In the genomic region with DNA sequence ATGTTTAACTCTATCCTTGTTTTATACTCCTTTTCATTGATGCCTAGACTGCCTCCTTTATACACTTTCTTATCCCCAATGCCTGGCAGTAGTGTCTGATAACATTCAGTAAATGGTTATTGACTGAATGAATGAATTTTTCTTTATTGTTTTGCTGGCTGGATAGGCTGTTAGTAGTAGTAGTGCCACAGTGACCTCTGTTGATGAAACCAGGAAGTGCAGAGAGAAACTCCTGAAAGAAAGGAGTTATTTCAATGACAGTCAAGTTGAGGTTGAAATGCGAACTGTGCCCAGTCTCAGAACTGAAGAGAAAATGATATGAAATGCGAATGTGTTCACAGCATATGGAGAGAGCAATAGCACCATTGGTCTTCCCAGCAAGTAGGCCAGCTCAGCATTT, we compare ENCODE assay signal across 1 cellular context.
TF ChIP-seq lines count a peak whose summit lies in the region.

No MANE protein-coding gene starts in this region.

TF ChIP-seq in HCT116, 20 proteins besides CTCF, POLR2A, EP300 and RAD21 (continued from another document):
- TF ChIP-seq, protein P1, sequence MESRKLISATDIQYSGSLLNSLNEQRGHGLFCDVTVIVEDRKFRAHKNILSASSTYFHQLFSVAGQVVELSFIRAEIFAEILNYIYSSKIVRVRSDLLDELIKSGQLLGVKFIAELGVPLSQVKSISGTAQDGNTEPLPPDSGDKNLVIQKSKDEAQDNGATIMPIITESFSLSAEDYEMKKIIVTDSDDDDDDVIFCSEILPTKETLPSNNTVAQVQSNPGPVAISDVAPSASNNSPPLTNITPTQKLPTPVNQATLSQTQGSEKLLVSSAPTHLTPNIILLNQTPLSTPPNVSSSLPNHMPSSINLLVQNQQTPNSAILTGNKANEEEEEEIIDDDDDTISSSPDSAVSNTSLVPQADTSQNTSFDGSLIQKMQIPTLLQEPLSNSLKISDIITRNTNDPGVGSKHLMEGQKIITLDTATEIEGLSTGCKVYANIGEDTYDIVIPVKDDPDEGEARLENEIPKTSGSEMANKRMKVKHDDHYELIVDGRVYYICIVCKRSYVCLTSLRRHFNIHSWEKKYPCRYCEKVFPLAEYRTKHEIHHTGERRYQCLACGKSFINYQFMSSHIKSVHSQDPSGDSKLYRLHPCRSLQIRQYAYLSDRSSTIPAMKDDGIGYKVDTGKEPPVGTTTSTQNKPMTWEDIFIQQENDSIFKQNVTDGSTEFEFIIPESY (IDR thresholded peaks at IDR 0.05; ENCODE audit: extremely low read depth, insufficient replicate concordance, low read length), result no peak
- TF ChIP-seq ELF1 (IDR thresholded peaks at IDR 0.05; ENCODE audit: borderline replicate concordance, low read depth), result no peak
- TF ChIP-seq, protein P2, sequence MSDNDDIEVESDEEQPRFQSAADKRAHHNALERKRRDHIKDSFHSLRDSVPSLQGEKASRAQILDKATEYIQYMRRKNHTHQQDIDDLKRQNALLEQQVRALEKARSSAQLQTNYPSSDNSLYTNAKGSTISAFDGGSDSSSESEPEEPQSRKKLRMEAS (IDR thresholded peaks at IDR 0.05), result no peak
- TF ChIP-seq, protein P3, sequence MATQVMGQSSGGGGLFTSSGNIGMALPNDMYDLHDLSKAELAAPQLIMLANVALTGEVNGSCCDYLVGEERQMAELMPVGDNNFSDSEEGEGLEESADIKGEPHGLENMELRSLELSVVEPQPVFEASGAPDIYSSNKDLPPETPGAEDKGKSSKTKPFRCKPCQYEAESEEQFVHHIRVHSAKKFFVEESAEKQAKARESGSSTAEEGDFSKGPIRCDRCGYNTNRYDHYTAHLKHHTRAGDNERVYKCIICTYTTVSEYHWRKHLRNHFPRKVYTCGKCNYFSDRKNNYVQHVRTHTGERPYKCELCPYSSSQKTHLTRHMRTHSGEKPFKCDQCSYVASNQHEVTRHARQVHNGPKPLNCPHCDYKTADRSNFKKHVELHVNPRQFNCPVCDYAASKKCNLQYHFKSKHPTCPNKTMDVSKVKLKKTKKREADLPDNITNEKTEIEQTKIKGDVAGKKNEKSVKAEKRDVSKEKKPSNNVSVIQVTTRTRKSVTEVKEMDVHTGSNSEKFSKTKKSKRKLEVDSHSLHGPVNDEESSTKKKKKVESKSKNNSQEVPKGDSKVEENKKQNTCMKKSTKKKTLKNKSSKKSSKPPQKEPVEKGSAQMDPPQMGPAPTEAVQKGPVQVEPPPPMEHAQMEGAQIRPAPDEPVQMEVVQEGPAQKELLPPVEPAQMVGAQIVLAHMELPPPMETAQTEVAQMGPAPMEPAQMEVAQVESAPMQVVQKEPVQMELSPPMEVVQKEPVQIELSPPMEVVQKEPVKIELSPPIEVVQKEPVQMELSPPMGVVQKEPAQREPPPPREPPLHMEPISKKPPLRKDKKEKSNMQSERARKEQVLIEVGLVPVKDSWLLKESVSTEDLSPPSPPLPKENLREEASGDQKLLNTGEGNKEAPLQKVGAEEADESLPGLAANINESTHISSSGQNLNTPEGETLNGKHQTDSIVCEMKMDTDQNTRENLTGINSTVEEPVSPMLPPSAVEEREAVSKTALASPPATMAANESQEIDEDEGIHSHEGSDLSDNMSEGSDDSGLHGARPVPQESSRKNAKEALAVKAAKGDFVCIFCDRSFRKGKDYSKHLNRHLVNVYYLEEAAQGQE (IDR thresholded peaks at IDR 0.05; ENCODE audit: low read depth), result no peak
- no peak for TF ChIP-seq FOSL1 (IDR thresholded peaks at IDR 0.05; ENCODE audit: low read depth)
- TF ChIP-seq EZH2 (IDR thresholded peaks at IDR 0.05), result no peak
